23 cellular contexts compared by ENCODE assay signal in the genomic region with DNA sequence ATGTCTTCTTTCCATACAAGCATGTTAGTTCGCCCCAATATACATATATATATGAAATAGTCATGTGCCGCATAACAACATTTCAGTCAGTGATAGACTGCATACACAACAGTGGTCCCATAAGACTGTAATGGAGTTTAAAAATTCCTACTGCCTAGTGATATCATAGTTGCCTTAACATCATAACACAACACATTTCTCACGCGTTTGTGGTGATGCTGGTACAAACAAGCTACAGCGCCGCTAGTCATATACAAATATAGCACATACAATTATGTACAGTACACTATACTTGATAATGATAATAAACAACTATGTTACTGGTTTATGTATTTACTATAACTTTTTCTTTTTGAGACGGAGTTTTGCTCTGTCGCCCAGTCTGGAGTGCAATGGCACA. TPM values are rescaled to one million over a fixed set of nuclear protein-coding genes. Genes with fewer than 3 reads are reported as not detected.
"Had no signal": no experiment of that assay in that cellular context is flagged by ENCODE, and none has a peak within 500 bp of the region (broad histone marks: within the 10 kb centered on the region; RNA-seq: fewer than 3 reads in every experiment).

No MANE protein-coding gene starts in this region.

- H3K27me3 ChIP-seq: stomach, suprapubic skin, testis, thyroid gland, tibial artery, tibial nerve, transverse colon, upper lobe of left lung, upper lobe of right lung, uterus, vagina had no signal

- H3K4me1 ChIP-seq: stomach, suprapubic skin, testis, thyroid gland, tibial artery, tibial nerve, upper lobe of left lung, upper lobe of right lung, uterus, vagina had no signal

- DNase-seq: stimulated activated CD4-positive, alpha-beta T cell treated with anti-CD3 and anti-CD28 coated beads, Interleukin-2, amount 100 ng/mL, for 48 hours; stimulated activated CD4-positive, alpha-beta T cell treated with anti-CD3 and anti-CD28 coated beads, Interleukin-4, amount 100 ng/mL, for 1 hour; stimulated activated CD4-positive, alpha-beta T cell treated with anti-CD3 and anti-CD28 coated beads, Interleukin-4, amount 100 ng/mL, for 24 hours; stimulated activated CD4-positive, alpha-beta T cell treated with anti-CD3 and anti-CD28 coated beads, Interleukin-4, amount 100 ng/mL, for 4 hours; stimulated activated CD8-positive, alpha-beta memory T cell treated with anti-CD3 and anti-CD28 coated beads, Interleukin-4, amount 100 ng/mL, for 48 hours; stimulated activated naive B cell treated with anti-CD40 and anti-IgM and Interleukin-4, amounts not matched to agents 10 μg/mL and 1 μg/mL and 100 μg/mL, for 72 hours; stimulated activated naive CD4-positive, alpha-beta T cell; stimulated activated naive CD4-positive, alpha-beta T cell treated with Interleukin-2 at 50 U/mL for 16 hours; stimulated activated naive CD8-positive, alpha-beta T cell treated with anti-CD3 and anti-CD28 coated beads, Interleukin-15, amount 100 ng/mL, for 72 hours; stimulated activated naive CD8-positive, alpha-beta T cell treated with anti-CD3 and anti-CD28 coated beads, Interleukin-15, Interleukin-2, amounts not matched to agents 100 U/mL and 50 U/mL, for 24 hours; stomach; substantia nigra; testis; thyroid gland; tibial artery; transverse colon; upper lobe of left lung; upper lobe of right lung; uterus had no signal

- H3K4me3 ChIP-seq: stomach, suprapubic skin, testis, thoracic aorta, thyroid gland, tibial artery, tibial nerve, transverse colon, upper lobe of left lung, upper lobe of right lung, uterus, vagina had no signal

- H3K9me3 ChIP-seq: stomach, suprapubic skin, testis, thoracic aorta, thyroid gland, tibial artery, tibial nerve, transverse colon, upper lobe of left lung, upper lobe of right lung, uterus, vagina had no signal

- H3K36me3 ChIP-seq: stomach, suprapubic skin, thoracic aorta, thyroid gland, tibial artery, tibial nerve, transverse colon, upper lobe of left lung, upper lobe of right lung, uterus, vagina had no signal

- H3K27ac ChIP-seq: stomach, suprapubic skin, testis, thoracic aorta, thyroid gland, tibial artery, tibial nerve, transverse colon, upper lobe of left lung, upper lobe of right lung, uterus, vagina had no signal

RNA-seq across cellular contexts. Expression of a gene that starts 13.8 kb away (rescaled TPM):
- polyA plus RNA-seq: stomach had no signal
